1 cellular context compared by ENCODE assay signal in the genomic region with DNA sequence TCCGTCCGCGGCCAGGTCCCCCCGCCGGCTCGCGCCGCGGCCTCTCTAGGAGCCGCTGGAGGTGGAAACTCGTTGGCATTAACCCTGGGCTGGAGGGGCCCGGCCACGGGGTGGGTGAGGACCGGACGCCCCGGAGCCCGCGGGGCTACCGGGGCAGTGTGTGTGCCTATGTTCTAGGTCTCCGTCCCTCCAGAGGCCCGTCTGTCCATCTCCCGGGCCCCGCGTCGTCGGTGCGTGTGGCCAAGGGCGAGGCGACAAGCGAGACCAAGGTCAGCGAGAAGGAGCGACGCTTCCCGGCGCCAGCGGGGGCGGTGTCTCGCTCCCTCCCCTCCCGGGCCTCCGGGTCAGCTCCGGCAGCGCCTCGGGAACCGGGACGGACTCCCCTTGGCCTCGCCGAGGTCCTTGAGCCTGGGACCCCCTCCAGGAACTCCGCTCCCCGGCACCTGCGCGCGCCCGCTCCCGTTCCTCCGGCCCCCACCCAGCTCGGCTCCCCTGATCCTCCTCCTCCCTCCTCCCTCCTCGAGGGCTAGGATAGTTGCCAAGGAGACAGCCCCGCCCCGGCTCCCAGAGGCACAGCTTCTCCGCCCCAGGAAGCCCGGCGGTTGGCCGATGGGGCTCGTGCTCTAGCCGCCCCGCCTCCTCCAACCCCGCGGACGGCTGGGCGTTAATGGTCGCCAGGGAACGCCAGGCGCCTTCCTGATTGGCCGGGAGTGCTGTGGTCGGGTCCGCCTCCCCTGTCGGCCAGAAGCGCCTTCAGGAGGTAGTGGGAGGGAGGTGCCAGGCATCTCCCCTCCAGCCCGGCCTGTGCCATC.
TF ChIP-seq lines count a peak whose summit lies in the region.

No MANE protein-coding gene starts in this region.

TF ChIP-seq in HEK293, 187 proteins besides CTCF, POLR2A, EP300 and RAD21 (continued from another document and continues in another):
- TF ChIP-seq, protein P1, sequence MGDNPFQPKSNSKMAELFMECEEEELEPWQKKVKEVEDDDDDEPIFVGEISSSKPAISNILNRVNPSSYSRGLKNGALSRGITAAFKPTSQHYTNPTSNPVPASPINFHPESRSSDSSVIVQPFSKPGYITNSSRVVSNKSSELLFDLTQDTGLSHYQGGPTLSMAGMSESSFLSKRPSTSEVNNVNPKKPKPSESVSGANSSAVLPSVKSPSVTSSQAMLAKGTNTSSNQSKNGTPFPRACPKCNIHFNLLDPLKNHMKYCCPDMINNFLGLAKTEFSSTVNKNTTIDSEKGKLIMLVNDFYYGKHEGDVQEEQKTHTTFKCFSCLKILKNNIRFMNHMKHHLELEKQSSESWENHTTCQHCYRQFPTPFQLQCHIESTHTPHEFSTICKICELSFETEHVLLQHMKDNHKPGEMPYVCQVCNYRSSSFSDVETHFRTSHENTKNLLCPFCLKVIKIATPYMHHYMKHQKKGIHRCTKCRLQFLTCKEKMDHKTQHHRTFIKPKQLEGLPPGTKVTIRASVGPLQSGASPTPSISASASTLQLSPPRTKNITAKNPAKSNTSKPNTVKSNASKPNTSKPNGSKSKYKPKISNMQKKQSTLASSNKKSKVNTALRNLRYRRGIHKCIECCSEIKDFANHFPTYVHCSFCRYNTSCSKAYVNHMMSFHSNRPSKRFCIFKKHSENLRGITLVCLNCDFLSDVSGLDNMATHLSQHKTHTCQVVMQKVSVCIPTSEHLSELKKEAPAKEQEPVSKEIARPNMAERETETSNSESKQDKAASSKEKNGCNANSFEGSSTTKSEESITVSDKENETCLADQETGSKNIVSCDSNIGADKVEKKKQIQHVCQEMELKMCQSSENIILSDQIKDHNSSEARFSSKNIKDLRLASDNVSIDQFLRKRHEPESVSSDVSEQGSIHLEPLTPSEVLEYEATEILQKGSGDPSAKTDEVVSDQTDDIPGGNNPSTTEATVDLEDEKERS (tag by site-specific recombination; IDR thresholded peaks at IDR 0.05), result no peak
- peak; percentile 98 for TF ChIP-seq ZNF335 (tag by site-specific recombination; conservative IDR thresholded peaks at IDR 0.05)
- TF ChIP-seq ZNF777 (tag by site-specific recombination; IDR thresholded peaks at IDR 0.05; ENCODE audit: borderline replicate concordance), result peak; percentile 87
- TF ChIP-seq TRIM28 (IDR thresholded peaks at IDR 0.05; ENCODE audit: borderline replicate concordance, low read length), result peak; percentile 39; the same call in 1 of the 2 replicates
- TF ChIP-seq, protein P2, sequence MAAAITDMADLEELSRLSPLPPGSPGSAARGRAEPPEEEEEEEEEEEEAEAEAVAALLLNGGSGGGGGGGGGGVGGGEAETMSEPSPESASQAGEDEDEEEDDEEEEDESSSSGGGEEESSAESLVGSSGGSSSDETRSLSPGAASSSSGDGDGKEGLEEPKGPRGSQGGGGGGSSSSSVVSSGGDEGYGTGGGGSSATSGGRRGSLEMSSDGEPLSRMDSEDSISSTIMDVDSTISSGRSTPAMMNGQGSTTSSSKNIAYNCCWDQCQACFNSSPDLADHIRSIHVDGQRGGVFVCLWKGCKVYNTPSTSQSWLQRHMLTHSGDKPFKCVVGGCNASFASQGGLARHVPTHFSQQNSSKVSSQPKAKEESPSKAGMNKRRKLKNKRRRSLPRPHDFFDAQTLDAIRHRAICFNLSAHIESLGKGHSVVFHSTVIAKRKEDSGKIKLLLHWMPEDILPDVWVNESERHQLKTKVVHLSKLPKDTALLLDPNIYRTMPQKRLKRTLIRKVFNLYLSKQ (tag by site-specific recombination; IDR thresholded peaks at IDR 0.05; ENCODE audit: borderline replicate concordance), result no peak
- TF ChIP-seq, protein P3, sequence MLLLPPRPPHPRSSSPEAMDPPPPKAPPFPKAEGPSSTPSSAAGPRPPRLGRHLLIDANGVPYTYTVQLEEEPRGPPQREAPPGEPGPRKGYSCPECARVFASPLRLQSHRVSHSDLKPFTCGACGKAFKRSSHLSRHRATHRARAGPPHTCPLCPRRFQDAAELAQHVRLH (tag by site-specific recombination; IDR thresholded peaks at IDR 0.05), result 0 out of 2 replicates have a peak, but pooled peaks have one; percentile 45
- no peak for TF ChIP-seq ZNF354C (tag by site-specific recombination; IDR thresholded peaks at IDR 0.05; ENCODE audit: borderline replicate concordance, low read depth)
- TF ChIP-seq ZNF621 (tag by site-specific recombination; IDR thresholded peaks at IDR 0.05), result no peak
- no peak for TF ChIP-seq ZNF19 (tag by site-specific recombination; IDR thresholded peaks at IDR 0.05; ENCODE audit: low read depth)
- TF ChIP-seq KLF7 (tag by site-specific recombination; IDR thresholded peaks at IDR 0.05; ENCODE audit: borderline replicate concordance), result peak; percentile 76; the same call in 1 of the 2 replicates
- no peak for TF ChIP-seq ZNF48 (tag by site-specific recombination; IDR thresholded peaks at IDR 0.05)
- no peak for TF ChIP-seq ZNF404 (tag by site-specific recombination; IDR thresholded peaks at IDR 0.05)
- peak; percentile 69; the same call in 1 of the 2 replicates for TF ChIP-seq ZNF221 (tag by site-specific recombination; IDR thresholded peaks at IDR 0.05; ENCODE audit: borderline replicate concordance)
- TF ChIP-seq ZNF23 (tag by site-specific recombination; IDR thresholded peaks at IDR 0.05; ENCODE audit: borderline replicate concordance), result no peak
- peak; percentile 78 for TF ChIP-seq ZNF843 (tag by site-specific recombination; IDR thresholded peaks at IDR 0.05)
- TF ChIP-seq ZNF391 (tag by site-specific recombination; IDR thresholded peaks at IDR 0.05; ENCODE audit: borderline replicate concordance, low read depth), result peak; percentile 82; the same call in 1 of the 2 replicates
- no peak for TF ChIP-seq ZNF473 (tag by site-specific recombination; IDR thresholded peaks at IDR 0.05)
- no peak for TF ChIP-seq ZNF544 (tag by site-specific recombination; IDR thresholded peaks at IDR 0.05)
- TF ChIP-seq, protein P4, sequence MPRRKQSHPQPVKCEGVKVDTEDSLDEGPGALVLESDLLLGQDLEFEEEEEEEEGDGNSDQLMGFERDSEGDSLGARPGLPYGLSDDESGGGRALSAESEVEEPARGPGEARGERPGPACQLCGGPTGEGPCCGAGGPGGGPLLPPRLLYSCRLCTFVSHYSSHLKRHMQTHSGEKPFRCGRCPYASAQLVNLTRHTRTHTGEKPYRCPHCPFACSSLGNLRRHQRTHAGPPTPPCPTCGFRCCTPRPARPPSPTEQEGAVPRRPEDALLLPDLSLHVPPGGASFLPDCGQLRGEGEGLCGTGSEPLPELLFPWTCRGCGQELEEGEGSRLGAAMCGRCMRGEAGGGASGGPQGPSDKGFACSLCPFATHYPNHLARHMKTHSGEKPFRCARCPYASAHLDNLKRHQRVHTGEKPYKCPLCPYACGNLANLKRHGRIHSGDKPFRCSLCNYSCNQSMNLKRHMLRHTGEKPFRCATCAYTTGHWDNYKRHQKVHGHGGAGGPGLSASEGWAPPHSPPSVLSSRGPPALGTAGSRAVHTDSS (tag by site-specific recombination; IDR thresholded peaks at IDR 0.05), result peak; percentile 48; the same call in 1 of the 2 replicates
- TF ChIP-seq, protein P5, sequence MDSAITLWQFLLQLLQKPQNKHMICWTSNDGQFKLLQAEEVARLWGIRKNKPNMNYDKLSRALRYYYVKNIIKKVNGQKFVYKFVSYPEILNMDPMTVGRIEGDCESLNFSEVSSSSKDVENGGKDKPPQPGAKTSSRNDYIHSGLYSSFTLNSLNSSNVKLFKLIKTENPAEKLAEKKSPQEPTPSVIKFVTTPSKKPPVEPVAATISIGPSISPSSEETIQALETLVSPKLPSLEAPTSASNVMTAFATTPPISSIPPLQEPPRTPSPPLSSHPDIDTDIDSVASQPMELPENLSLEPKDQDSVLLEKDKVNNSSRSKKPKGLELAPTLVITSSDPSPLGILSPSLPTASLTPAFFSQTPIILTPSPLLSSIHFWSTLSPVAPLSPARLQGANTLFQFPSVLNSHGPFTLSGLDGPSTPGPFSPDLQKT (IDR thresholded peaks at IDR 0.05; ENCODE audit: borderline replicate concordance, low read depth, low read length), result no peak
- TF ChIP-seq, protein P6, sequence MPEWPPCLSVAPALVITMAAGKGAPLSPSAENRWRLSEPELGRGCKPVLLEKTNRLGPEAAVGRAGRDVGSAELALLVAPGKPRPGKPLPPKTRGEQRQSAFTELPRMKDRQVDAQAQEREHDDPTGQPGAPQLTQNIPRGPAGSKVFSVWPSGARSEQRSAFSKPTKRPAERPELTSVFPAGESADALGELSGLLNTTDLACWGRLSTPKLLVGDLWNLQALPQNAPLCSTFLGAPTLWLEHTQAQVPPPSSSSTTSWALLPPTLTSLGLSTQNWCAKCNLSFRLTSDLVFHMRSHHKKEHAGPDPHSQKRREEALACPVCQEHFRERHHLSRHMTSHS (tag by site-specific recombination; IDR thresholded peaks at IDR 0.05), result 0 out of 2 replicates have a peak, but pooled peaks have one; percentile 10
- TF ChIP-seq, protein P7, sequence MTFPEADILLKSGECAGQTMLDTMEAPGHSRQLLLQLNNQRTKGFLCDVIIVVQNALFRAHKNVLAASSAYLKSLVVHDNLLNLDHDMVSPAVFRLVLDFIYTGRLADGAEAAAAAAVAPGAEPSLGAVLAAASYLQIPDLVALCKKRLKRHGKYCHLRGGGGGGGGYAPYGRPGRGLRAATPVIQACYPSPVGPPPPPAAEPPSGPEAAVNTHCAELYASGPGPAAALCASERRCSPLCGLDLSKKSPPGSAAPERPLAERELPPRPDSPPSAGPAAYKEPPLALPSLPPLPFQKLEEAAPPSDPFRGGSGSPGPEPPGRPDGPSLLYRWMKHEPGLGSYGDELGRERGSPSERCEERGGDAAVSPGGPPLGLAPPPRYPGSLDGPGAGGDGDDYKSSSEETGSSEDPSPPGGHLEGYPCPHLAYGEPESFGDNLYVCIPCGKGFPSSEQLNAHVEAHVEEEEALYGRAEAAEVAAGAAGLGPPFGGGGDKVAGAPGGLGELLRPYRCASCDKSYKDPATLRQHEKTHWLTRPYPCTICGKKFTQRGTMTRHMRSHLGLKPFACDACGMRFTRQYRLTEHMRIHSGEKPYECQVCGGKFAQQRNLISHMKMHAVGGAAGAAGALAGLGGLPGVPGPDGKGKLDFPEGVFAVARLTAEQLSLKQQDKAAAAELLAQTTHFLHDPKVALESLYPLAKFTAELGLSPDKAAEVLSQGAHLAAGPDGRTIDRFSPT (tag by site-specific recombination; IDR thresholded peaks at IDR 0.05), result no peak; the same call in 1 of the 2 replicates
- peak; percentile 100 for TF ChIP-seq ZBTB1 (tag by site-specific recombination; IDR thresholded peaks at IDR 0.05)
- no peak for TF ChIP-seq ZNF664 (tag by site-specific recombination; IDR thresholded peaks at IDR 0.05)
- TF ChIP-seq ZNF248 (tag by site-specific recombination; IDR thresholded peaks at IDR 0.05), result no peak
- TF ChIP-seq, protein P8, sequence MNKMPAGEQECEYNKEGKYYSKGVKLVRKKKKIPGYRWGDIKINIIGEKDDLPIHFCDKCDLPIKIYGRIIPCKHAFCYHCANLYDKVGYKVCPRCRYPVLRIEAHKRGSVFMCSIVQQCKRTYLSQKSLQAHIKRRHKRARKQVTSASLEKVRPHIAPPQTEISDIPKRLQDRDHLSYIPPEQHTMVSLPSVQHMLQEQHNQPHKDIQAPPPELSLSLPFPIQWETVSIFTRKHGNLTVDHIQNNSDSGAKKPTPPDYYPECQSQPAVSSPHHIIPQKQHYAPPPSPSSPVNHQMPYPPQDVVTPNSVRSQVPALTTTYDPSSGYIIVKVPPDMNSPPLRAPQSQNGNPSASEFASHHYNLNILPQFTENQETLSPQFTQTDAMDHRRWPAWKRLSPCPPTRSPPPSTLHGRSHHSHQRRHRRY (tag by site-specific recombination; IDR thresholded peaks at IDR 0.05), result no peak
- peak; percentile 70 for TF ChIP-seq YY1 (tag by site-specific recombination; IDR thresholded peaks at IDR 0.05)
- TF ChIP-seq, protein P9, sequence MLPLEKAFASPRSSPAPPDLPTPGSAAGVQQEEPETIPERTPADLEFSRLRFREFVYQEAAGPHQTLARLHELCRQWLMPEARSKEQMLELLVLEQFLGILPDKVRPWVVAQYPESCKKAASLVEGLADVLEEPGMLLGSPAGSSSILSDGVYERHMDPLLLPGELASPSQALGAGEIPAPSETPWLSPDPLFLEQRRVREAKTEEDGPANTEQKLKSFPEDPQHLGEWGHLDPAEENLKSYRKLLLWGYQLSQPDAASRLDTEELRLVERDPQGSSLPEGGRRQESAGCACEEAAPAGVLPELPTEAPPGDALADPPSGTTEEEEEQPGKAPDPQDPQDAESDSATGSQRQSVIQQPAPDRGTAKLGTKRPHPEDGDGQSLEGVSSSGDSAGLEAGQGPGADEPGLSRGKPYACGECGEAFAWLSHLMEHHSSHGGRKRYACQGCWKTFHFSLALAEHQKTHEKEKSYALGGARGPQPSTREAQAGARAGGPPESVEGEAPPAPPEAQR (tag by site-specific recombination; IDR thresholded peaks at IDR 0.05), result 0 out of 2 replicates have a peak, but pooled peaks have one; percentile 26
- no peak for TF ChIP-seq MZF1 (tag by site-specific recombination; IDR thresholded peaks at IDR 0.05; ENCODE audit: borderline replicate concordance)
- TF ChIP-seq ZFP37 (tag by site-specific recombination; IDR thresholded peaks at IDR 0.05), result no peak
- TF ChIP-seq, protein P10, sequence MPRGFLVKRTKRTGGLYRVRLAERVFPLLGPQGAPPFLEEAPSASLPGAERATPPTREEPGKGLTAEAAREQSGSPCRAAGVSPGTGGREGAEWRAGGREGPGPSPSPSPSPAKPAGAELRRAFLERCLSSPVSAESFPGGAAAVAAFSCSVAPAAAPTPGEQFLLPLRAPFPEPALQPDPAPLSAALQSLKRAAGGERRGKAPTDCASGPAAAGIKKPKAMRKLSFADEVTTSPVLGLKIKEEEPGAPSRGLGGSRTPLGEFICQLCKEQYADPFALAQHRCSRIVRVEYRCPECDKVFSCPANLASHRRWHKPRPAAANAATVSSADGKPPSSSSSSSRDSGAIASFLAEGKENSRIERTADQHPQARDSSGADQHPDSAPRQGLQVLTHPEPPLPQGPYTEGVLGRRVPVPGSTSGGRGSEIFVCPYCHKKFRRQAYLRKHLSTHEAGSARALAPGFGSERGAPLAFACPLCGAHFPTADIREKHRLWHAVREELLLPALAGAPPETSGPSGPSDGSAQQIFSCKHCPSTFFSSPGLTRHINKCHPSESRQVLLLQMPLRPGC (tag by site-specific recombination; IDR thresholded peaks at IDR 0.05), result peak; percentile 78; the same call in 1 of the 2 replicates
- no peak for TF ChIP-seq ZNF510 (tag by site-specific recombination; IDR thresholded peaks at IDR 0.05; ENCODE audit: insufficient replicate concordance)
- TF ChIP-seq RBAK (tag by site-specific recombination; IDR thresholded peaks at IDR 0.05), result no peak
- TF ChIP-seq ZNF416 (tag by site-specific recombination; IDR thresholded peaks at IDR 0.05), result no peak; the same call in 1 of the 2 replicates
- TF ChIP-seq HOXA7 (CRISPR knock-in tag; IDR thresholded peaks at IDR 0.05; ENCODE audit: borderline replicate concordance), result no peak
- TF ChIP-seq ZNF175 (tag by site-specific recombination; IDR thresholded peaks at IDR 0.05), result no peak
- no peak for TF ChIP-seq ZNF211 (tag by site-specific recombination; IDR thresholded peaks at IDR 0.05; ENCODE audit: low read depth)
- peak; percentile 98 for TF ChIP-seq ZBTB7A (tag by site-specific recombination; IDR thresholded peaks at IDR 0.05; ENCODE audit: low read depth)
- TF ChIP-seq, protein P11, sequence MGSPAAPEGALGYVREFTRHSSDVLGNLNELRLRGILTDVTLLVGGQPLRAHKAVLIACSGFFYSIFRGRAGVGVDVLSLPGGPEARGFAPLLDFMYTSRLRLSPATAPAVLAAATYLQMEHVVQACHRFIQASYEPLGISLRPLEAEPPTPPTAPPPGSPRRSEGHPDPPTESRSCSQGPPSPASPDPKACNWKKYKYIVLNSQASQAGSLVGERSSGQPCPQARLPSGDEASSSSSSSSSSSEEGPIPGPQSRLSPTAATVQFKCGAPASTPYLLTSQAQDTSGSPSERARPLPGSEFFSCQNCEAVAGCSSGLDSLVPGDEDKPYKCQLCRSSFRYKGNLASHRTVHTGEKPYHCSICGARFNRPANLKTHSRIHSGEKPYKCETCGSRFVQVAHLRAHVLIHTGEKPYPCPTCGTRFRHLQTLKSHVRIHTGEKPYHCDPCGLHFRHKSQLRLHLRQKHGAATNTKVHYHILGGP (tag by site-specific recombination; IDR thresholded peaks at IDR 0.05), result no peak
- 0 out of 2 replicates have a peak, but pooled peaks have one; percentile 27 for TF ChIP-seq ZNF10 (tag by site-specific recombination; IDR thresholded peaks at IDR 0.05)
